8 cellular contexts compared by ENCODE assay signal in the genomic region with DNA sequence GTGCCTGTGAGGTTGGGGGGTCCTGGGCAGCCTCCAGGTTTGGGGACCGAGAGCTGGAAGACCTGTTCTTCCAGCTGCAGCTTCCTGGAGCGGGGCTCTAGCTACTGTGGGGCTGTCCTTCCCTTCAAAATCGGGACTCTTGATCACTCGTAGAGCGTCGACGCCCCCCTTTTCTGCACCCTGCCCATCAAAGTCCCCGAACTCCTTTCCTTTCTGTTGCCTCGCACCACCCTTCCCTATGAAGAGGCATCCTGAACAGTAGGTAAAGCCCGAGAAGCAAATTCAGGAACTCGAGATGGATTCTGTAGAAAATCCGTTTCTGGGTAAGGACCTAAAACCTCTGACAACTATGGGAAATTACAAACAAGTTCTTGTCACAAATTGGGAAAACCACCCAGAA. TPM values are rescaled to one million over a fixed set of nuclear protein-coding genes. Genes with fewer than 3 reads are reported as not detected.
A peak's percentile ranks its signal among the peaks of the same experiment; 100 is the strongest.
DNase-seq lines count a peak whose midpoint lies in the region; ATAC-seq, FAIRE-seq and TF ChIP-seq lines count a peak whose summit lies in the region.

No MANE protein-coding gene starts in this region.

- TF ChIP-seq CTCF in keratinocyte (optimal IDR thresholded peaks at IDR 0.05 in 1 of 3, IDR thresholded peaks at IDR 0.05 in 1 of 3, conservative IDR thresholded peaks at IDR 0.05 in 1 of 3; ENCODE audit: extremely low read depth in 1 of 3, insufficient read depth in 2 of 3, low read length in 3 of 3) (no peak), stomach (IDR thresholded peaks at IDR 0.05) (no peak)

- H3K79me2 ChIP-seq in keratinocyte (ENCODE audit: control insufficient read depth, insufficient read depth, low read length), result peaks cover 45% of the 10 kb centered on the region

- no peak for DNase-seq in adipocyte (ENCODE audit: low read depth)
- DNase-seq in keratinocyte (ENCODE audit: low read depth, low spot score), result no peak
- DNase-seq in stomach, result no peak
- no peak for DNase-seq in NCI-H187 treated with DMSO at 0.1 percent for 48 hours (lab: John Stamatoyannopoulos, UW)
- no peak for DNase-seq in SKM-1 (lab: John Stamatoyannopoulos, UW; ENCODE audit: unreplicated experiment)

- H3K4me1 ChIP-seq in HUES6 (ENCODE audit: control insufficient read depth, insufficient read depth, low read length), result no peaks in the 10 kb centered on the region; the same call in 1 of the 2 replicates
- H3K4me1 ChIP-seq in adipocyte (ENCODE audit: control insufficient read depth, insufficient read depth, low read length), result peaks cover 20% of the 10 kb centered on the region
- peaks cover 16% of the 10 kb centered on the region for H3K4me1 ChIP-seq in keratinocyte (ENCODE audit: control insufficient read depth, extremely low read depth, insufficient read depth, low read length)
- H3K4me1 ChIP-seq in stomach, result peaks cover 16 to 50% (median 39%) of the 10 kb centered on the region in 4 donors

- H3K36me3 ChIP-seq in HUES6 (ENCODE audit: control insufficient read depth, insufficient read depth, low read length), result 0 out of 2 replicates have a peak, but pooled peaks cover 3% of the 10 kb centered on the region
- H3K36me3 ChIP-seq in adipocyte (ENCODE audit: control insufficient read depth, insufficient read depth, low read length, severe bottlenecking), result peaks cover 7% of the 10 kb centered on the region
- peaks cover 0 to 3% of the 10 kb centered on the region in 2 experiments for H3K36me3 ChIP-seq in keratinocyte (ENCODE audit: control insufficient read depth in 2 of 2, extremely low read depth in 1 of 2, insufficient read depth in 2 of 2, low read length in 2 of 2)
- H3K36me3 ChIP-seq in stomach, result no peaks in the 10 kb centered on the region

- H2AFZ ChIP-seq in keratinocyte (ENCODE audit: control insufficient read depth, low read length), result peak overlapping the region; percentile 95

- intact Hi-C loops in stomach (cut with DNase I; ENCODE audit: low total_unique reads), result no loop called here

- no peaks in the 10 kb centered on the region for H3K9me1 ChIP-seq in keratinocyte (ENCODE audit: control insufficient read depth, extremely low read depth, insufficient read depth, low read length)

- H3K9ac ChIP-seq in HUES6 (ENCODE audit: low read length) (peak overlapping the region; percentile 80), adipocyte (ENCODE audit: low read length) (peak overlapping the region; percentile 95), keratinocyte (ENCODE audit: control insufficient read depth, extremely low read depth, insufficient read depth, low read length) (peak overlapping the region; percentile 97)

- 0 to 1% (median 0%) methylated on average over 11 to 12 of the region's 12 CpGs for WGBS in stomach, 5 donors

- peak overlapping the region; percentile 83 for H3K4me3 ChIP-seq in HUES6 (ENCODE audit: low read depth, low read length)
- peak overlapping the region; percentile 98 for H3K4me3 ChIP-seq in adipocyte (ENCODE audit: low read length)
- H3K4me3 ChIP-seq in keratinocyte (ENCODE audit: control insufficient read depth in 2 of 3, extremely low read depth in 1 of 3, insufficient read depth in 2 of 3, low read depth in 1 of 3, low read length in 3 of 3), result peak overlapping the region; percentile 80 to 92 (median 85)
- H3K4me3 ChIP-seq in stomach, result peak overlapping the region; percentile 69 to 85 (median 76)

- H4K20me1 ChIP-seq in keratinocyte (ENCODE audit: control insufficient read depth, extremely low read depth, insufficient read depth, low read length), result no peaks in the 10 kb centered on the region

- H3K4me2 ChIP-seq in keratinocyte (ENCODE audit: control insufficient read depth, extremely low read depth, insufficient read depth, low read depth, low read length), result peak overlapping the region; percentile 98

- no peak for TF ChIP-seq POLR2A in stomach (IDR thresholded peaks at IDR 0.05)

- dilution Hi-C loops in keratinocyte (cut with MboI; ENCODE audit: extremely low pct_ligation_motif_present, low sequenced_read_pairs), result no loop called here

- H3K9me3 ChIP-seq in HUES6 (ENCODE audit: control insufficient read depth, insufficient read depth, low read depth, low read length) (no peaks in the 10 kb centered on the region), adipocyte (ENCODE audit: control insufficient read depth, low read length) (no peaks in the 10 kb centered on the region), keratinocyte (ENCODE audit: control insufficient read depth, low read depth, low read length) (no peaks in the 10 kb centered on the region), stomach (no peaks in the 10 kb centered on the region)

- ATAC-seq in HG02884 (IDR thresholded peaks at IDR 0.05; ENCODE audit: unreplicated experiment), result no peak
- no peak for ATAC-seq in activated CD4-positive, CD25-positive, alpha-beta regulatory T cell treated with anti-CD3 and anti-CD28 coated beads, Interleukin-2, amount 50 U/mL, for 24 hours

- FAIRE-seq in keratinocyte (lab: Jason Lieb, UNC), result no peak

- no peaks in the 10 kb centered on the region for H3K27me3 ChIP-seq in HUES6 (ENCODE audit: control insufficient read depth, insufficient read depth, low read length)
- no peaks in the 10 kb centered on the region for H3K27me3 ChIP-seq in adipocyte (replicated peaks; ENCODE audit: control insufficient read depth, insufficient read depth, low read length)
- H3K27me3 ChIP-seq in keratinocyte (ENCODE audit: control insufficient read depth, extremely low read depth, insufficient read depth, low read length), result no peaks in the 10 kb centered on the region
- no peaks in the 10 kb centered on the region for H3K27me3 ChIP-seq in stomach

- TF ChIP-seq EP300 in stomach (IDR thresholded peaks at IDR 0.05), result no peak

- H3K27ac ChIP-seq in HUES6 (ENCODE audit: low read depth, low read length) (peak overlapping the region; percentile 22; the same call in 1 of the 2 replicates), keratinocyte (ENCODE audit: control insufficient read depth, insufficient read depth, low read length) (peak overlapping the region; percentile 95), stomach (peak overlapping the region; percentile 88 to 97 (median 94))

RNA-seq across cellular contexts. Expression of gene CHP1, which starts 0.5 kb away (rescaled TPM):
- polyA plus RNA-seq in keratinocyte (62.7 to 108 TPM (median 98.5 TPM) in 3 replicates), stomach (100 to 1,000 TPM in 1 of 3 donors, 10 to 100 TPM in 2; 59.6 to 129 (median 97.1) TPM)
- 50.1 TPM for polyA plus RNA-seq in keratinocyte (2011; ENCODE audit: low read depth)
- polyA plus RNA-seq in keratinocyte (2011; cell fraction: cytosol; rRNA removed), result 91.1 and 145 TPM in 2 replicates
- polyA plus RNA-seq in keratinocyte (2011; cell fraction: nucleus; rRNA removed), result 42.8 and 44.3 TPM in 2 replicates
- 81.9 and 98.1 TPM in 2 replicates for polyA plus RNA-seq in keratinocyte (2012; ENCODE audit: low replicate concordance)
- polyA minus RNA-seq in keratinocyte, result 107 to 161 TPM (median 131 TPM) in 3 replicates
- polyA minus RNA-seq in keratinocyte (2011; cell fraction: cytosol; rRNA and poly(A)+ RNA removed), result 144 TPM
- polyA minus RNA-seq in keratinocyte (2011; cell fraction: nucleus; rRNA and poly(A)+ RNA removed), result 23.6 and 34.6 TPM in 2 replicates
- total RNA-seq in stomach, result 100 to 1,000 TPM in 4 of 5 donors, 10 to 100 TPM in 1; 65.5 to 387 (median 223) TPM

RNA-seq across cellular contexts. Expression of gene EXD1, which starts 1.0 kb away (rescaled TPM):
- 0.02 to 0.17 TPM (median 0.16 TPM) in 3 replicates for polyA plus RNA-seq in keratinocyte
- 0.27 TPM for polyA plus RNA-seq in keratinocyte (2011; ENCODE audit: low read depth)
- polyA plus RNA-seq in keratinocyte (2011; cell fraction: cytosol; rRNA removed), result 0.06 and 0.26 TPM in 2 replicates
- polyA plus RNA-seq in keratinocyte (2011; cell fraction: nucleus; rRNA removed), result 0.20 and 0.24 TPM in 2 replicates
- polyA plus RNA-seq in keratinocyte (2012; ENCODE audit: low replicate concordance), result not detected in 2 replicates
- polyA minus RNA-seq in keratinocyte, result not detected in 3 replicates
- not detected for polyA minus RNA-seq in keratinocyte (2011; cell fraction: cytosol; rRNA and poly(A)+ RNA removed)
- 1.2 TPM in 1 of 2 replicates, not detected in the other for polyA minus RNA-seq in keratinocyte (2011; cell fraction: nucleus; rRNA and poly(A)+ RNA removed)
- not detected for total RNA-seq in stomach
- not detected for polyA plus RNA-seq in stomach

Comparison
In these comparisons a context has a peak if more than half of its experiments do, and no peak if none do; other contexts are left out.
1. H3K27ac ChIP-seq: peak in every context shown above with its lines; median percentile 95 in keratinocyte; 94 in stomach; 22 in HUES6.